In genomic region chr15:31364301-31365031, GRCh38 we compare ENCODE assay signal across 8 cellular contexts. TPM values are rescaled to one million over a fixed set of nuclear protein-coding genes. Genes with fewer than 3 reads are reported as not detected.
DNase-seq lines count a peak whose midpoint lies in the region; ATAC-seq, FAIRE-seq and TF ChIP-seq lines count a peak whose summit lies in the region.

No MANE protein-coding gene starts in this region.

- H3K9ac ChIP-seq in kidney (ENCODE audit: low read length in 2 of 2) = no peak overlapping the region

- no peak for TF ChIP-seq CTCF in kidney (IDR thresholded peaks at IDR 0.05; ENCODE audit: borderline replicate concordance, extremely low read depth, insufficient read depth)
- no peak for TF ChIP-seq CTCF in tibial artery (IDR thresholded peaks at IDR 0.05)

- H3K9me3 ChIP-seq in kidney (ENCODE audit: control insufficient read depth in 1 of 2, low read length in 2 of 2) = no peaks in the 10 kb centered on the region
- no peaks in the 10 kb centered on the region for H3K9me3 ChIP-seq in tibial artery

- intact Hi-C loops in kidney (cut with DNase I) = no loop called here
- intact Hi-C loops in tibial artery (cut with DNase I; ENCODE audit: low total_unique reads) = loop anchor here (1.0 kb wide), 1 partner anchor 124 kb away; no protein-coding TSS in a partner anchor

- no peak for ATAC-seq in activated CD8-positive, alpha-beta memory T cell treated with anti-CD3 and anti-CD28 coated beads, Interleukin-2, amount 10 ng/mL, durations not matched to agents 7 days and 5 days

- FAIRE-seq in kidney (lab: Jason Lieb, UNC) = no peak

- CTCF ChIA-PET in activated CD8-positive, alpha-beta memory T cell treated with anti-CD3 and anti-CD28 coated beads, Interleukin-2, amount 10 ng/mL, durations not matched to agents 7 days and 5 days (lab: Charles Lee) = interaction anchor here (0.7 to 15.1 kb wide), 14 partner anchors 9 to 164 kb away, joined by 3 to 215 read pairs (median 8); no protein-coding TSS in a partner anchor
- CTCF ChIA-PET in activated naive CD4-positive, alpha-beta T cell treated with anti-CD3 and anti-CD28 coated beads, Interleukin-2, amount 10 ng/mL, durations not matched to agents 7 days and 5 days (lab: Charles Lee) = interaction anchor here (0.9 to 14.1 kb wide), 10 partner anchors 7 to 150 kb away, joined by 3 to 160 read pairs (median 14); no protein-coding TSS in a partner anchor

- peak overlapping the region; percentile 11 to 73 for H3K27ac ChIP-seq in kidney (ENCODE audit: low read depth in 2 of 2, low read length in 2 of 2)
- peak overlapping the region; percentile 79 to 80 for H3K27ac ChIP-seq in tibial artery

- peak overlapping the region; percentile 100 for H3K27ac Mint-ChIP-seq in activated CD8-positive, alpha-beta memory T cell treated with anti-CD3 and anti-CD28 coated beads, Interleukin-2, amount 10 ng/mL, durations not matched to agents 7 days and 5 days
- H3K27ac Mint-ChIP-seq in activated naive CD4-positive, alpha-beta T cell treated with anti-CD3 and anti-CD28 coated beads, Interleukin-2, amount 10 ng/mL, durations not matched to agents 7 days and 5 days = peak overlapping the region; percentile 97

- DNase-seq in activated CD8-positive, alpha-beta memory T cell treated with anti-CD3 and anti-CD28 coated beads, Interleukin-2, amount 10 ng/mL, durations not matched to agents 7 days and 5 days = peak; percentile 65
- DNase-seq in activated CD8-positive, alpha-beta memory T cell treated with anti-CD3 and anti-CD28 coated beads, Interleukin-2, amount 50 U/mL, for 4 hours = no peak
- DNase-seq in activated naive CD4-positive, alpha-beta T cell treated with anti-CD3 and anti-CD28 coated beads, Interleukin-2, amount 10 ng/mL, durations not matched to agents 7 days and 5 days = peak; percentile 57
- DNase-seq in kidney = no peak
- DNase-seq in tibial artery = peak in 1 of 2 donors; percentile 65
- no peak for DNase-seq in NCI-H1092 treated with DMSO at 0.1 percent for 48 hours (lab: John Stamatoyannopoulos, UW)
- no peak for DNase-seq in GOT3 (lab: John Stamatoyannopoulos, UW)
- no peak for DNase-seq in dedifferentiated amniotic fluid mesenchymal stem cell (ENCODE audit: extremely low spot score)

- H3K36me3 ChIP-seq in kidney (ENCODE audit: control insufficient read depth in 1 of 2, insufficient read depth in 2 of 2, low read length in 2 of 2) (no peaks in the 10 kb centered on the region), tibial artery (peaks cover 0 to 5% (median 0%) of the 10 kb centered on the region in 3 donors)

- H3K27me3 ChIP-seq in tibial artery = no peaks in the 10 kb centered on the region

- H3K36me3 Mint-ChIP-seq in activated CD8-positive, alpha-beta memory T cell treated with anti-CD3 and anti-CD28 coated beads, Interleukin-2, amount 10 ng/mL, durations not matched to agents 7 days and 5 days = peaks cover 20% of the 10 kb centered on the region
- peaks cover 37% of the 10 kb centered on the region for H3K36me3 Mint-ChIP-seq in activated naive CD4-positive, alpha-beta T cell treated with anti-CD3 and anti-CD28 coated beads, Interleukin-2, amount 10 ng/mL, durations not matched to agents 7 days and 5 days

- H3K4me1 Mint-ChIP-seq in activated CD8-positive, alpha-beta memory T cell treated with anti-CD3 and anti-CD28 coated beads, Interleukin-2, amount 10 ng/mL, durations not matched to agents 7 days and 5 days = peaks cover 100% of the 10 kb centered on the region
- H3K4me1 Mint-ChIP-seq in activated naive CD4-positive, alpha-beta T cell treated with anti-CD3 and anti-CD28 coated beads, Interleukin-2, amount 10 ng/mL, durations not matched to agents 7 days and 5 days = peaks cover 100% of the 10 kb centered on the region

- H3K4me3 ChIP-seq in kidney (ENCODE audit: low read length in 2 of 2) = no peak overlapping the region
- no peak overlapping the region for H3K4me3 ChIP-seq in tibial artery

- peak overlapping the region; percentile 9 for H3K4me3 Mint-ChIP-seq in activated CD8-positive, alpha-beta memory T cell treated with anti-CD3 and anti-CD28 coated beads, Interleukin-2, amount 10 ng/mL, durations not matched to agents 7 days and 5 days
- peak overlapping the region; percentile 53 for H3K4me3 Mint-ChIP-seq in activated naive CD4-positive, alpha-beta T cell treated with anti-CD3 and anti-CD28 coated beads, Interleukin-2, amount 10 ng/mL, durations not matched to agents 7 days and 5 days

- H3K4me1 ChIP-seq in kidney (ENCODE audit: control insufficient read depth in 1 of 2, insufficient read depth in 1 of 2, low read depth in 1 of 2, low read length in 2 of 2) (peaks cover 49 to 70% of the 10 kb centered on the region in 2 donors), tibial artery (peaks cover 0 to 82% (median 48%) of the 10 kb centered on the region in 4 donors)

- no peaks in the 10 kb centered on the region for H3K27me3 Mint-ChIP-seq in activated CD8-positive, alpha-beta memory T cell treated with anti-CD3 and anti-CD28 coated beads, Interleukin-2, amount 10 ng/mL, durations not matched to agents 7 days and 5 days
- no peaks in the 10 kb centered on the region for H3K27me3 Mint-ChIP-seq in activated naive CD4-positive, alpha-beta T cell treated with anti-CD3 and anti-CD28 coated beads, Interleukin-2, amount 10 ng/mL, durations not matched to agents 7 days and 5 days

- no peaks in the 10 kb centered on the region for H3K9me3 Mint-ChIP-seq in activated CD8-positive, alpha-beta memory T cell treated with anti-CD3 and anti-CD28 coated beads, Interleukin-2, amount 10 ng/mL, durations not matched to agents 7 days and 5 days (ENCODE audit: low read depth)
- peaks cover 6% of the 10 kb centered on the region for H3K9me3 Mint-ChIP-seq in activated naive CD4-positive, alpha-beta T cell treated with anti-CD3 and anti-CD28 coated beads, Interleukin-2, amount 10 ng/mL, durations not matched to agents 7 days and 5 days

RNA-seq across cellular contexts. Expression of gene KLF13, which starts 37.8 kb away (rescaled TPM):
- 100 to 1,000 TPM; 163 to 206 TPM for total RNA-seq in activated CD8-positive, alpha-beta memory T cell treated with anti-CD3 and anti-CD28 coated beads, Interleukin-2, amount 10 ng/mL, durations not matched to agents 7 days and 5 days
- total RNA-seq in kidney = 123 TPM
- 55.5 TPM for polyA plus RNA-seq in kidney (ENCODE audit: insufficient read depth, low read depth, low replicate concordance)

Comparison
In these comparisons a context has a peak if more than half of its experiments do, and no peak if none do; other contexts are left out.
1. DNase-seq: peak in activated CD8-positive, alpha-beta memory T cell treated with anti-CD3 and anti-CD28 coated beads, Interleukin-2, amount 10 ng/mL, durations not matched to agents 7 days and 5 days (single experiment) and activated naive CD4-positive, alpha-beta T cell treated with anti-CD3 and anti-CD28 coated beads, Interleukin-2, amount 10 ng/mL, durations not matched to agents 7 days and 5 days (single experiment); none in activated CD8-positive, alpha-beta memory T cell treated with anti-CD3 and anti-CD28 coated beads, Interleukin-2, amount 50 U/mL, for 4 hours (single experiment), kidney (single experiment), NCI-H1092 treated with DMSO at 0.1 percent for 48 hours (single experiment), GOT3 (single experiment) and dedifferentiated amniotic fluid mesenchymal stem cell (single experiment).